Comparison of ENCODE assay signal across 23 cellular contexts in the genomic region with DNA sequence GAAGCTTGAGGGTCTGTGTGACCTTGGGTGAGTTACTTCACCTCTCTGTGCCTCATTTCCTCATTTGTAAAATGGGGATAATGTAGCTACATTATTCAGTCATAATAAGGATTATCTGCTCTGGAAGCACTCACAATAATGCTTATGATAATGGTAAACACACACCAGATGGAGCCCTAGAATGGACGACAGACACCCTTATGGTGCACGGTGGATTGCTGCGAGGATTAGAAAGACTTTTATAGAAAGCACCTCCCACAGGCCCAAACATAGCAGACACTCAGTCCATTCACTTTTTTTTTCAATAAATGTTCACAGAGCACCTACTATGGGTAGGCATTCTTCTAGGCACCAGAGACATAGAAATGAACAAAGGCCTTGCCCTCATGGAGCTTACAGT. TPM values are rescaled to one million over a fixed set of nuclear protein-coding genes. Genes with fewer than 3 reads are reported as not detected.
DNase-seq lines count a peak whose midpoint lies in the region; ATAC-seq and TF ChIP-seq lines count a peak whose summit lies in the region.
"Had no signal": no experiment of that assay in that cellular context is flagged by ENCODE, and none has a peak within 500 bp of the region (broad histone marks: within the 10 kb centered on the region; RNA-seq: fewer than 3 reads in every experiment).

No MANE protein-coding gene starts in this region.

- H3K36me3 ChIP-seq in heart right ventricle (no peaks in the 10 kb centered on the region), WERI-Rb-1 (no peaks in the 10 kb centered on the region), mucosa of rectum (ENCODE audit: control insufficient read depth in 2 of 2, insufficient read depth in 2 of 2, low read length in 2 of 2) (no peaks in the 10 kb centered on the region), tibial artery (no peaks in the 10 kb centered on the region)
- H3K36me3 ChIP-seq: adrenal gland, brain microvascular endothelial cell had no signal

- TF ChIP-seq CTCF in heart right ventricle (IDR thresholded peaks at IDR 0.05) (no peak), WERI-Rb-1 (IDR thresholded peaks at IDR 0.05; ENCODE audit: low read depth, low read length) (no peak), tibial artery (IDR thresholded peaks at IDR 0.05) (no peak)

- peaks cover 12 to 79% (median 52%) of the 10 kb centered on the region in 9 donors for H3K4me1 ChIP-seq in heart right ventricle
- H3K4me1 ChIP-seq in mucosa of rectum (ENCODE audit: control insufficient read depth in 2 of 2, insufficient read depth in 2 of 2, low read length in 2 of 2), result peaks cover 22 to 34% of the 10 kb centered on the region in 2 donors
- peaks cover 0 to 73% (median 50%) of the 10 kb centered on the region in 4 donors for H3K4me1 ChIP-seq in tibial artery

- no peaks in the 10 kb centered on the region for H3K27me3 ChIP-seq in heart right ventricle
- no peaks in the 10 kb centered on the region for H3K27me3 ChIP-seq in WERI-Rb-1 (ENCODE audit: insufficient read depth, low read depth, severe bottlenecking)
- no peaks in the 10 kb centered on the region for H3K27me3 ChIP-seq in mucosa of rectum (ENCODE audit: control insufficient read depth in 2 of 2, insufficient read depth in 2 of 2, low read length in 2 of 2)
- no peaks in the 10 kb centered on the region for H3K27me3 ChIP-seq in tibial artery
- H3K27me3 ChIP-seq: adrenal gland, brain microvascular endothelial cell had no signal

- 67 to 72% methylated on average over 3 of the region's 3 CpGs for WGBS in heart right ventricle, 2 donors

- no peaks in the 10 kb centered on the region for H3K9me3 ChIP-seq in heart right ventricle
- H3K9me3 ChIP-seq in WERI-Rb-1 (ENCODE audit: severe bottlenecking), result peaks cover 3% of the 10 kb centered on the region
- H3K9me3 ChIP-seq in mucosa of rectum (ENCODE audit: control insufficient read depth in 2 of 2, low read length in 2 of 2), result no peaks in the 10 kb centered on the region
- no peaks in the 10 kb centered on the region for H3K9me3 ChIP-seq in tibial artery
- H3K9me3 ChIP-seq: adrenal gland had no signal

- H3K4me3 ChIP-seq in heart right ventricle, result no peak overlapping the region
- H3K4me3 ChIP-seq in WERI-Rb-1 (ENCODE audit: low read depth, low read length), result no peak overlapping the region
- no peak overlapping the region for H3K4me3 ChIP-seq in mucosa of rectum (ENCODE audit: low read length in 2 of 2)
- no peak overlapping the region for H3K4me3 ChIP-seq in tibial artery
- H3K4me3 ChIP-seq: adrenal gland, GM23338 had no signal

- H3K27ac ChIP-seq in heart right ventricle, result peak overlapping the region in 9 of 10 donors; percentile 73 to 87 (median 82)
- H3K27ac ChIP-seq in WERI-Rb-1, result peak overlapping the region; percentile 44
- H3K27ac ChIP-seq in mucosa of rectum (ENCODE audit: low read depth in 2 of 2, low read length in 2 of 2), result peak overlapping the region; percentile 5 to 80
- peak overlapping the region; percentile 81 to 82 for H3K27ac ChIP-seq in tibial artery
- H3K27ac ChIP-seq: brain microvascular endothelial cell had no signal

- DNase-seq in heart right ventricle (no peak), left ventricle myocardium superior (no peak), WERI-Rb-1 (peak; percentile 71), tibial artery (no peak), sciatic nerve (ENCODE audit: low spot score) (no peak)
- DNase-seq: activated CD4-positive, alpha-beta T cell treated with anti-CD3 and anti-CD28 coated beads for 48 hours; activated naive CD4-positive, alpha-beta T cell; activated T-cell treated with anti-CD3 and anti-CD28 coated beads, Interleukin-2, amount 50 U/mL, for 4 hours; CD8-positive, alpha-beta T cell; endodermal cell; Kasumi-1; MV-4-11; naive thymus-derived CD4-positive, alpha-beta T cell; NCI-H2171; NCI-H510A treated with DMSO at 0.1 percent for 48 hours; occipital lobe; RPMI8226 had no signal

- no peak overlapping the region for H3K9ac ChIP-seq in mucosa of rectum (ENCODE audit: low read depth in 1 of 2, low read length in 2 of 2)

- ATAC-seq in heart right ventricle (no peak), left ventricle myocardium superior (no peak), HG03039 (IDR thresholded peaks at IDR 0.05; ENCODE audit: unreplicated experiment) (no peak), sciatic nerve (no peak), HG02852 (IDR thresholded peaks at IDR 0.05; ENCODE audit: unreplicated experiment) (no peak)
- ATAC-seq: activated T-cell treated with anti-CD3 and anti-CD28 coated beads, Interleukin-2, amount 50 U/mL, for 4 hours; CD8-positive, alpha-beta T cell; GM23338; naive thymus-derived CD4-positive, alpha-beta T cell had no signal

- intact Hi-C loops in heart right ventricle (cut with DNase I), result loop anchor here in 1 of 10 donors (5.0 to 10.0 kb wide), 2 partner anchors 34 to 52 kb away; no protein-coding TSS in a partner anchor
- intact Hi-C loops in left ventricle myocardium superior (cut with micrococcal nuclease), result no loop called here
- intact Hi-C loops in tibial artery (cut with DNase I; ENCODE audit: low total_unique reads), result loop anchor here (5.0 kb wide), 1 partner anchor 1249 kb away; no protein-coding TSS in a partner anchor
- intact Hi-C loops in sciatic nerve (cut with DNase I), result no loop called here

RNA-seq across cellular contexts. Expression of a gene that starts 53.8 kb away (rescaled TPM):
- total RNA-seq in heart right ventricle (100 to 1,000 TPM; 118 to 184 (median 148) TPM), left ventricle myocardium superior (147 TPM), sciatic nerve (39.4 TPM)
- 10 to 100 TPM; 33.7 to 34.3 TPM for polyA plus RNA-seq in heart right ventricle
- polyA plus RNA-seq: naive thymus-derived CD4-positive, alpha-beta T cell had no signal
